ENCODE assay signal across 8 cellular contexts in the genomic region with DNA sequence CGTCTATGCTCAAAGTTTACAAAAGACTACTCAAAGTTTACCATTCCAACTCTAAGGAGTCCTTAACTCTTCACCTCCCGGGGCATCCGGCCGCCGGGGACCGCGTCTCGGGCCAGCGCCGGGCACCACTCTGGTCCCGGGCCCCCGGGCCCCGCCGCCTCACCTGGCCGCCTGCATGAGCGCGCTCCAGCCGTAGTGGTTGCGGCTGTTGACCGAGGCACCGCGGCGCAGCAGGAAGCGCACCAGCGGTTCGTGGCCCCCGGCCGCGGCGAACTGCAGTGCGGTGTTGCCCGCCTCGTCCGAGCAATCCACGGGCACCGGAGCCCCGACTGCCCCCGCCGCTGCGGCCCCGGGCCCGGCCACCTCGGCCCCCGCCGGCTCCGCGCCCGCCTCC. TPM values are rescaled to one million over a fixed set of nuclear protein-coding genes. Genes with fewer than 3 reads are reported as not detected.
DNase-seq lines count a peak whose midpoint lies in the region; ATAC-seq and TF ChIP-seq lines count a peak whose summit lies in the region.

No MANE protein-coding gene starts in this region.

- TF ChIP-seq POLR2A in NB4 (IDR thresholded peaks at IDR 0.05; ENCODE audit: extremely low read depth, insufficient read length) (no peak), body of pancreas (IDR thresholded peaks at IDR 0.05) (no peak), stomach (IDR thresholded peaks at IDR 0.05) (no peak)

- intact Hi-C loops in body of pancreas (cut with DNase I) = no loop called here
- intact Hi-C loops in stomach (cut with DNase I; ENCODE audit: low total_unique reads) = no loop called here

- ATAC-seq in body of pancreas (peak; percentile 49), left lobe of liver (peak; percentile 30)

- DNase-seq in GM12865 (ENCODE audit: low read depth) (no peak), H7 (peak; percentile 86), NB4 (ENCODE audit: low read depth) (peak; percentile 29), body of pancreas (peak in 3 of 4 donors; percentile 43 to 60 (median 50)), left lobe of liver (ENCODE audit: low spot score) (no peak), stomach (peak; percentile 46), NCI-H226 (no peak), OCI-M2 (lab: John Stamatoyannopoulos, UW; ENCODE audit: unreplicated experiment) (no peak)

- 0% methylated on average over 2 to 26 of the region's 48 CpGs for WGBS in body of pancreas, 2 donors
- 0 to 5% (median 0%) methylated on average over 7 to 48 of the region's 48 CpGs for WGBS in stomach, 5 donors

- H3K4me3 ChIP-seq in GM12865 (ENCODE audit: low read depth, low read length) (peak overlapping the region; percentile 4; the same call in 1 of the 2 replicates), H7 (ENCODE audit: insufficient read depth, low read depth, low read length) (peak overlapping the region; percentile 72), NB4 (ENCODE audit: low read depth, low read length) (peak overlapping the region; percentile 35), body of pancreas (peak overlapping the region in 1 of 2 donors; percentile 35), stomach (peak overlapping the region; percentile 68 to 79 (median 74))

- H3K9me3 ChIP-seq in body of pancreas = no peaks in the 10 kb centered on the region
- H3K9me3 ChIP-seq in stomach = peaks cover 0 to 6% (median 2%) of the 10 kb centered on the region in 4 donors

- TF ChIP-seq CTCF in GM12865 (IDR thresholded peaks at IDR 0.05; ENCODE audit: insufficient read depth, low read depth, low read length, missing control alignments) (no peak), NB4 (IDR thresholded peaks at IDR 0.05; ENCODE audit: low read depth, low read length) (no peak), body of pancreas (IDR thresholded peaks at IDR 0.05) (no peak), stomach (IDR thresholded peaks at IDR 0.05) (no peak)

- H3K27me3 ChIP-seq in H7 (ENCODE audit: control insufficient read depth, insufficient read depth, low read length) (peaks cover 4% of the 10 kb centered on the region; the same call in 1 of the 2 replicates), body of pancreas (no peaks in the 10 kb centered on the region), stomach (no peaks in the 10 kb centered on the region)

- no peaks in the 10 kb centered on the region; the same call in 1 of the 2 replicates for H3K36me3 ChIP-seq in H7 (replicated peaks; ENCODE audit: control insufficient read depth, insufficient read depth, low read length)
- no peaks in the 10 kb centered on the region for H3K36me3 ChIP-seq in body of pancreas (replicated peaks in 1 of 2; ENCODE audit: insufficient read depth in 1 of 2, low read depth in 2 of 2)
- H3K36me3 ChIP-seq in stomach = no peaks in the 10 kb centered on the region

- H3K4me1 ChIP-seq in body of pancreas (peaks cover 28% of the 10 kb centered on the region), stomach (peaks cover 24 to 62% (median 44%) of the 10 kb centered on the region in 4 donors)

- TF ChIP-seq EP300 in stomach (IDR thresholded peaks at IDR 0.05) = no peak

- H3K27ac ChIP-seq in body of pancreas (peak overlapping the region; percentile 44 to 59 (median 50)), stomach (peak overlapping the region; percentile 68 to 89 (median 83))

RNA-seq across cellular contexts. Expression of a gene that starts 0.4 kb away (rescaled TPM):
- 51.0 and 55.8 TPM in 2 replicates for total RNA-seq in H7 (2014; rRNA removed; shearing (Covaris generic))
- total RNA-seq in body of pancreas (10 to 100 TPM; 13.2 to 32.0 TPM), left lobe of liver (5.7 TPM), stomach (10 to 100 TPM; 10.7 to 75.0 (median 26.3) TPM)
- polyA plus RNA-seq in stomach = 10 to 100 TPM; 16.8 to 20.2 (median 18.8) TPM

RNA-seq across cellular contexts. Expression of a gene that starts 11.5 kb away (rescaled TPM):
- 10.6 and 11.4 TPM in 2 replicates for total RNA-seq in H7 (2014; rRNA removed; shearing (Covaris generic))
- 10 to 100 TPM; 13.0 to 53.1 TPM for total RNA-seq in body of pancreas
- total RNA-seq in left lobe of liver = 0.35 TPM
- total RNA-seq in stomach = 100 to 1,000 TPM in 2 of 5 donors, 10 to 100 TPM in 3; 27.7 to 212 (median 60.3) TPM
- 10 to 100 TPM in 2 of 3 donors, 1 to 10 TPM in 1; 9.0 to 19.4 (median 10.0) TPM for polyA plus RNA-seq in stomach

Comparison
In these comparisons a context has a peak if more than half of its experiments do, and no peak if none do; other contexts are left out.
1. DNase-seq: peak in H7 (single experiment), NB4 (single experiment), body of pancreas (3 of 4) and stomach (single experiment); none in GM12865 (single experiment), left lobe of liver (single experiment), NCI-H226 (single experiment) and OCI-M2 (single experiment).